In genomic region chr9:132670816-132671371, GRCh38 we compare ENCODE assay signal across 8 cellular contexts. TPM values are rescaled to one million over a fixed set of nuclear protein-coding genes. Genes with fewer than 3 reads are reported as not detected.
DNase-seq lines count a peak whose midpoint lies in the region; ATAC-seq and TF ChIP-seq lines count a peak whose summit lies in the region.

No MANE protein-coding gene starts in this region.

- no peak overlapping the region for H2BK15ac ChIP-seq in IMR-90 (ENCODE audit: low read depth, low read length)

- peak overlapping the region; percentile 94 for H2AK9ac ChIP-seq in IMR-90 (replicated peaks; ENCODE audit: low read depth, low read length, poor library complexity)

- peaks cover 55% of the 10 kb centered on the region for H4K20me1 ChIP-seq in IMR-90 (ENCODE audit: insufficient read depth, low read length)

- peaks cover 6% of the 10 kb centered on the region; the same call in 1 of the 2 replicates for H3K9me1 ChIP-seq in IMR-90 (ENCODE audit: insufficient read depth, low read length)

- peak overlapping the region; percentile 66; the same call in 1 of the 2 replicates for H2AK5ac ChIP-seq in IMR-90 (ENCODE audit: low read depth, low read length)

- H3K4me3 ChIP-seq in IMR-90 (ENCODE audit: insufficient read depth, low read depth, low read length) (peak overlapping the region; percentile 72), colonic mucosa (peak overlapping the region; percentile 88)

- H3K36me3 Mint-ChIP-seq in memory B cell, result no peaks in the 10 kb centered on the region

- peak overlapping the region; percentile 40 for H2BK5ac ChIP-seq in IMR-90 (ENCODE audit: low read depth, low read length, poor library complexity, severe bottlenecking)

- TF ChIP-seq RAD21 in IMR-90 (IDR thresholded peaks at IDR 0.05; ENCODE audit: low read length), result no peak

- H4K5ac ChIP-seq in IMR-90 (ENCODE audit: low read depth, low read length), result peak overlapping the region; percentile 16

- peak overlapping the region; percentile 79 for H3K4me2 ChIP-seq in IMR-90 (ENCODE audit: low read depth, low read length)

- intact Hi-C loops in IMR-90 (cut with micrococcal nuclease), result loop anchor here (2.0 to 10.0 kb wide), 2 partner anchors 94 to 130 kb away; no protein-coding TSS in a partner anchor
- intact Hi-C loops in colonic mucosa (cut with DNase I), result no loop called here

- H4K91ac ChIP-seq in IMR-90 (ENCODE audit: insufficient read depth, low read depth, low read length), result no peak overlapping the region

- peak overlapping the region; percentile 58; the same call in 1 of the 2 replicates for H3K4ac ChIP-seq in IMR-90 (ENCODE audit: low read depth, low read length)

- CTCF ChIA-PET in IMR-90 (lab: Yijun Ruan, JAX), result interaction anchor here (0.7 kb wide), 1 partner anchor 37 kb away, joined by 3 read pairs; no protein-coding TSS in a partner anchor

- 1% methylated on average over 17 of the region's 37 CpGs; no CpG with 5 or more reads in 1 of the 2 experiments for WGBS in IMR-90 (ENCODE audit: extremely low coverage in 2 of 2, insufficient read length in 1 of 2), 2 experiments

- H3K56ac ChIP-seq in IMR-90 (ENCODE audit: extremely low read depth, insufficient read depth, low read length), result peak overlapping the region; percentile 25; the same call in 1 of the 2 replicates

- H3K36me3 ChIP-seq in IMR-90 (ENCODE audit: control insufficient read depth, insufficient read depth, low read length) (no peaks in the 10 kb centered on the region), colonic mucosa (no peaks in the 10 kb centered on the region)

- peak overlapping the region; percentile 91 for H3K4me3 Mint-ChIP-seq in memory B cell

- peak overlapping the region; percentile 97 for H3K27ac Mint-ChIP-seq in memory B cell

- no peak overlapping the region for H2BK20ac ChIP-seq in IMR-90 (ENCODE audit: low read depth, low read length)

- H3K27me3 ChIP-seq in IMR-90 (ENCODE audit: control insufficient read depth, insufficient read depth, low read length) (no peaks in the 10 kb centered on the region), colonic mucosa (no peaks in the 10 kb centered on the region)

- ATAC-seq in GM21390 (IDR thresholded peaks at IDR 0.05; ENCODE audit: unreplicated experiment), result peak; percentile 19
- no peak for ATAC-seq in IMR-90 (ENCODE audit: low read depth)
- ATAC-seq in memory B cell (ENCODE audit: low read depth), result peak; percentile 54

- no peaks in the 10 kb centered on the region for H3K9me3 Mint-ChIP-seq in memory B cell

- H3K9ac ChIP-seq in IMR-90 (ENCODE audit: low read depth, low read length) (peak overlapping the region; percentile 86), colonic mucosa (ENCODE audit: low read depth in 2 of 2, low read length in 2 of 2) (peak overlapping the region; percentile 89 to 97)

- no TSS peak for BruUV-seq in IMR-90 (replicated peaks; lab: Mats Ljungman, UMichigan)

- no peak for TF ChIP-seq POLR2A in IMR-90 (IDR thresholded peaks at IDR 0.05; ENCODE audit: low read depth, low read length)

- no peaks in the 10 kb centered on the region for H3K27me3 Mint-ChIP-seq in memory B cell

- POLR2A ChIA-PET in IMR-90 (lab: Charles Lee; ENCODE audit: unreplicated experiment), result interaction anchor here (0.6 kb wide), 1 partner anchor 19 kb away, joined by 3 read pairs; no protein-coding TSS in a partner anchor

- in situ Hi-C loops in IMR-90 (cut with MboI; ENCODE audit: low sequenced_read_pairs), result no loop called here

- dilution Hi-C loops in IMR-90 (cut with HindIII; ENCODE audit: low sequenced_read_pairs, unreplicated experiment), result no loop called here

- H3K4me1 Mint-ChIP-seq in memory B cell, result peaks cover 25% of the 10 kb centered on the region

- H2AFZ ChIP-seq in IMR-90 (replicated peaks; ENCODE audit: low read length, poor library complexity), result peak overlapping the region; percentile 100

- DNase-seq in COLO829 (ENCODE audit: low spot score) (peak; percentile 18), IMR-90 (peak; percentile 13), colonic mucosa (peak; percentile 37), memory B cell (ENCODE audit: low spot score in 2 of 2) (peak; percentile 65 to 69), AML-193 (lab: John Stamatoyannopoulos, UW) (no peak)
- peak; percentile 58 for DNase-seq in activated CD4-positive, CD25-positive, alpha-beta regulatory T cell treated with anti-CD3 and anti-CD28 coated beads, Interleukin-2, amount 50 U/mL, for 72 hours
- peak; percentile 28 for DNase-seq in stimulated activated CD8-positive, alpha-beta memory T cell treated with anti-CD3 and anti-CD28 coated beads, Interleukin-4, amount 100 ng/mL, for 24 hours (ENCODE audit: low read depth)

- H3K79me1 ChIP-seq in IMR-90 (ENCODE audit: low read depth in 1 of 2, low read length in 2 of 2), result peaks cover 12 to 64% of the 10 kb centered on the region in 2 experiments

- H3K23ac ChIP-seq in IMR-90 (ENCODE audit: low read depth, low read length), result peak overlapping the region; percentile 89; the same call in 1 of the 2 replicates

- peak overlapping the region; percentile 69 to 73; a peak in 2 of 4 replicates for H4K8ac ChIP-seq in IMR-90 (ENCODE audit: low read depth in 2 of 2, low read length in 2 of 2)

- H3K27ac ChIP-seq in IMR-90 (ENCODE audit: insufficient read depth, low read length) (peak overlapping the region; percentile 76), colonic mucosa (peak overlapping the region; percentile 94)

- no peak overlapping the region for H2BK120ac ChIP-seq in IMR-90 (ENCODE audit: low read depth, low read length)

- TF ChIP-seq CTCF in IMR-90 (conservative IDR thresholded peaks at IDR 0.05; ENCODE audit: low read depth, low read length) (no peak), colonic mucosa (IDR thresholded peaks at IDR 0.05) (no peak)

- no peaks in the 10 kb centered on the region for H3K9me3 ChIP-seq in IMR-90 (ENCODE audit: control insufficient read depth, insufficient read depth, low read length)
- H3K9me3 ChIP-seq in colonic mucosa, result no peaks in the 10 kb centered on the region

- peak overlapping the region; percentile 21; the same call in 1 of the 2 replicates for H3K14ac ChIP-seq in IMR-90 (replicated peaks; ENCODE audit: low read depth, low read length)

- H3K18ac ChIP-seq in IMR-90 (ENCODE audit: low read depth, low read length), result no peak overlapping the region

- H3K4me1 ChIP-seq in IMR-90 (ENCODE audit: control insufficient read depth, insufficient read depth, low read length) (peaks cover 2% of the 10 kb centered on the region; the same call in 1 of the 2 replicates), colonic mucosa (no peaks in the 10 kb centered on the region)

TF ChIP-seq in IMR-90, 13 proteins besides CTCF, POLR2A, EP300 and RAD21:
- TF ChIP-seq MXI1 (IDR thresholded peaks at IDR 0.05; ENCODE audit: borderline replicate concordance, low read depth, low read length) (0 out of 2 replicates have a peak, but pooled peaks have one; percentile 12), CHD1 (IDR thresholded peaks at IDR 0.05; ENCODE audit: low read depth, low read length) (0 out of 2 replicates have a peak, but pooled peaks have one; percentile 35), ELK1 (IDR thresholded peaks at IDR 0.05; ENCODE audit: borderline replicate concordance, low read depth, low read length) (no peak)

RNA-seq across cellular contexts. Expression of gene GTF3C4, which starts 0.6 kb away (rescaled TPM):
- total RNA-seq in IMR-90 (2012; rRNA removed), result 16.5 and 18.1 TPM in 2 replicates
- polyA plus RNA-seq in IMR-90 (2012; rRNA removed), result 3.8 and 4.7 TPM in 2 replicates
- 1.5 and 1.7 TPM in 2 replicates for polyA plus RNA-seq in IMR-90 (2012; cell fraction: cytosol; rRNA removed)
- polyA plus RNA-seq in IMR-90 (2012; cell fraction: nucleus; rRNA removed; ENCODE audit: low replicate concordance), result 0.98 and 3.3 TPM in 2 replicates
- 10 to 100 TPM; 12.4 to 13.1 TPM for total RNA-seq in colonic mucosa

RNA-seq across cellular contexts. Expression of gene DDX31, which starts 1.1 kb away (rescaled TPM):
- total RNA-seq in IMR-90 (2012; rRNA removed), result 12.5 and 14.0 TPM in 2 replicates
- polyA plus RNA-seq in IMR-90 (2012; rRNA removed), result 9.5 and 10.7 TPM in 2 replicates
- 3.5 and 5.1 TPM in 2 replicates for polyA plus RNA-seq in IMR-90 (2012; cell fraction: cytosol; rRNA removed)
- polyA plus RNA-seq in IMR-90 (2012; cell fraction: nucleus; rRNA removed; ENCODE audit: low replicate concordance), result 9.5 and 21.4 TPM in 2 replicates
- 10 to 100 TPM in 1 of 2 donors, 1 to 10 TPM in 1; 6.8 to 11.6 TPM for total RNA-seq in colonic mucosa

Comparison
In these comparisons a context has a peak if more than half of its experiments do, and no peak if none do; other contexts are left out.
1. DNase-seq: peak in COLO829 (single experiment), IMR-90 (single experiment), activated CD4-positive, CD25-positive, alpha-beta regulatory T cell treated with anti-CD3 and anti-CD28 coated beads, Interleukin-2, amount 50 U/mL, for 72 hours (single experiment), colonic mucosa (single experiment), memory B cell (2 of 2) and stimulated activated CD8-positive, alpha-beta memory T cell treated with anti-CD3 and anti-CD28 coated beads, Interleukin-4, amount 100 ng/mL, for 24 hours (single experiment); none in AML-193 (0 of 2).